In the genomic region with DNA sequence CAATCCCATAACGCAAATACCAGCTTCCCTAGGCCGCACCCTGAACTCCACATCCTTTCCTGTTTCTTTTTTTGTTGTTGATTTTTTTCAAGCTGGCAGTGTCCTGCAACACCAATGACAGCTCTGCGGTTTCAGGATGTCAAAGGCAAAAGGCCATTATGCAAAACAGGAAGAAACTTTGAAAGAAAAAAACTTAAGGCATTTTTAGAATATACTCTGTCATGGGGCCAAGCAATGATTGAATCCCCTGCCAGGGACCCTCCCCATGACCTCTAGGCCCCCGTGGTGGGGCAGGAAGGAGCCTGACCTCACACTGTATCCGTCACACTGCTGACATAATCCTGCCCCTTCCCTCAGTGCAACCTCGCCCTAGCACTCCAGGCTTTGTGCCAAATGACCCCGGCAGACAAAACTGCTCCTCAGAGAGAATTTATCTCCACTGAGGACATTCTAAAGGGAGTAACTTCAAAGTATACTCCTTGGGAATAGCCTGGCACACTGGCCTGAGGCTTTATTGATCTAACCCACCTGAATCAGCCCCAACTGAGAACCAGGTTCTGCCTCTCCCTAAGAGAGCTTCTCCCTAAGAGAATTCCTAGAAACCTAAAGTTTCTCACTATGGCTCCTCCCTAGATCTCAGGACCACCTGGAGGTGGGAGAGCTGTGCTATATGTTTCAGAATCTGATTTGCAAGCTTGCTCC, we compare ENCODE assay signal across 8 cellular contexts. TPM values are rescaled to one million over a fixed set of nuclear protein-coding genes. Genes with fewer than 3 reads are reported as not detected.
DNase-seq lines count a peak whose midpoint lies in the region; ATAC-seq and TF ChIP-seq lines count a peak whose summit lies in the region.

No MANE protein-coding gene starts in this region.

- no peaks in the 10 kb centered on the region for H3K27me3 ChIP-seq in BLaER1 treated with 17β-estradiol and CSF1 and Interleukin-3, amounts not matched to agents 10 nM and 100 nM
- no peaks in the 10 kb centered on the region for H3K27me3 ChIP-seq in vagina

- H3K4me1 ChIP-seq in BLaER1 treated with 17β-estradiol and CSF1 and Interleukin-3, amounts not matched to agents 10 nM and 100 nM: peaks cover 93 to 100% (median 100%) of the 10 kb centered on the region in 10 experiments
- peaks cover 89% of the 10 kb centered on the region for H3K4me1 ChIP-seq in vagina

- peak overlapping the region; percentile 84 to 100 (median 91) for H3K27ac ChIP-seq in BLaER1 treated with 17β-estradiol and CSF1 and Interleukin-3, amounts not matched to agents 10 nM and 100 nM
- peak overlapping the region; percentile 98 for H3K27ac ChIP-seq in vagina

- peaks cover 85% of the 10 kb centered on the region for H3K4me1 Mint-ChIP-seq in chondrocyte (ENCODE audit: low read depth)

- H3K4me3 Mint-ChIP-seq in chondrocyte (ENCODE audit: unreplicated experiment): peak overlapping the region; percentile 33

- no peaks in the 10 kb centered on the region for H3K36me3 Mint-ChIP-seq in chondrocyte (ENCODE audit: low read depth)

- peaks cover 24 to 53% (median 30%) of the 10 kb centered on the region in 11 experiments; a peak in 20 of 22 replicates for H4K20me1 ChIP-seq in BLaER1 treated with 17β-estradiol and CSF1 and Interleukin-3, amounts not matched to agents 10 nM and 100 nM

- H3K9me3 ChIP-seq in BLaER1 treated with 17β-estradiol and CSF1 and Interleukin-3, amounts not matched to agents 10 nM and 100 nM (replicated peaks in 1 of 11): peaks cover 0 to 17% (median 0%) of the 10 kb centered on the region in 11 experiments; a peak in 7 of 22 replicates
- no peaks in the 10 kb centered on the region for H3K9me3 ChIP-seq in vagina

- no peak for TF ChIP-seq POLR2A in vagina (IDR thresholded peaks at IDR 0.05)

- H3K36me3 ChIP-seq in BLaER1 treated with 17β-estradiol and CSF1 and Interleukin-3, amounts not matched to agents 10 nM and 100 nM: peaks cover 0 to 15% (median 0%) of the 10 kb centered on the region in 11 experiments; a peak in 3 of 22 replicates
- H3K36me3 ChIP-seq in vagina: no peaks in the 10 kb centered on the region

- DNase-seq in chondrocyte (ENCODE audit: low spot score) (no peak), mucosa of gallbladder (ENCODE audit: low spot score) (peak; percentile 74), vagina (ENCODE audit: extremely low spot score in 2 of 2) (peak in 1 of 2 donors; percentile 90), NCI-H446 treated with DMSO at 0.1 percent for 48 hours (lab: John Stamatoyannopoulos, UW) (no peak)

- intact Hi-C loops in vagina (cut with DNase I): loop anchor here (10.0 kb wide), 1 partner anchor 54 kb away; no protein-coding TSS in a partner anchor

- H3K9ac ChIP-seq in BLaER1 treated with 17β-estradiol and CSF1 and Interleukin-3, amounts not matched to agents 10 nM and 100 nM: peak overlapping the region; percentile 71 to 97 (median 79)

- H3K27ac Mint-ChIP-seq in chondrocyte (ENCODE audit: unreplicated experiment): peak overlapping the region; percentile 95

- H3K9me3 Mint-ChIP-seq in chondrocyte (ENCODE audit: low read depth): no peaks in the 10 kb centered on the region

- TF ChIP-seq CTCF in chondrocyte (IDR thresholded peaks at IDR 0.05) (no peak), vagina (IDR thresholded peaks at IDR 0.05) (no peak)

- ATAC-seq in GM21723 (IDR thresholded peaks at IDR 0.05; ENCODE audit: unreplicated experiment): peak; percentile 28
- no peak for ATAC-seq in HG03039 (IDR thresholded peaks at IDR 0.05; ENCODE audit: unreplicated experiment)

- peak overlapping the region; percentile 24 to 98 (median 43); a peak in 19 of 20 replicates for H3K4me3 ChIP-seq in BLaER1 treated with 17β-estradiol and CSF1 and Interleukin-3, amounts not matched to agents 10 nM and 100 nM
- no peak overlapping the region for H3K4me3 ChIP-seq in vagina

- H3K27me3 Mint-ChIP-seq in chondrocyte (ENCODE audit: low read depth): no peaks in the 10 kb centered on the region

- peak overlapping the region; percentile 89 to 98 (median 96) for H3K4me2 ChIP-seq in BLaER1 treated with 17β-estradiol and CSF1 and Interleukin-3, amounts not matched to agents 10 nM and 100 nM

TF ChIP-seq in PFSK-1, 5 proteins besides CTCF, POLR2A, EP300 and RAD21:
- TF ChIP-seq SIN3A (IDR thresholded peaks at IDR 0.05; ENCODE audit: borderline replicate concordance, insufficient read depth, low read length) (0 out of 2 replicates have a peak, but pooled peaks have one; percentile 52), POLR2AphosphoS5 (IDR thresholded peaks at IDR 0.05; ENCODE audit: low read depth, low read length) (peak; percentile 31; the same call in 1 of the 2 replicates)
- TF ChIP-seq, protein P1, sequence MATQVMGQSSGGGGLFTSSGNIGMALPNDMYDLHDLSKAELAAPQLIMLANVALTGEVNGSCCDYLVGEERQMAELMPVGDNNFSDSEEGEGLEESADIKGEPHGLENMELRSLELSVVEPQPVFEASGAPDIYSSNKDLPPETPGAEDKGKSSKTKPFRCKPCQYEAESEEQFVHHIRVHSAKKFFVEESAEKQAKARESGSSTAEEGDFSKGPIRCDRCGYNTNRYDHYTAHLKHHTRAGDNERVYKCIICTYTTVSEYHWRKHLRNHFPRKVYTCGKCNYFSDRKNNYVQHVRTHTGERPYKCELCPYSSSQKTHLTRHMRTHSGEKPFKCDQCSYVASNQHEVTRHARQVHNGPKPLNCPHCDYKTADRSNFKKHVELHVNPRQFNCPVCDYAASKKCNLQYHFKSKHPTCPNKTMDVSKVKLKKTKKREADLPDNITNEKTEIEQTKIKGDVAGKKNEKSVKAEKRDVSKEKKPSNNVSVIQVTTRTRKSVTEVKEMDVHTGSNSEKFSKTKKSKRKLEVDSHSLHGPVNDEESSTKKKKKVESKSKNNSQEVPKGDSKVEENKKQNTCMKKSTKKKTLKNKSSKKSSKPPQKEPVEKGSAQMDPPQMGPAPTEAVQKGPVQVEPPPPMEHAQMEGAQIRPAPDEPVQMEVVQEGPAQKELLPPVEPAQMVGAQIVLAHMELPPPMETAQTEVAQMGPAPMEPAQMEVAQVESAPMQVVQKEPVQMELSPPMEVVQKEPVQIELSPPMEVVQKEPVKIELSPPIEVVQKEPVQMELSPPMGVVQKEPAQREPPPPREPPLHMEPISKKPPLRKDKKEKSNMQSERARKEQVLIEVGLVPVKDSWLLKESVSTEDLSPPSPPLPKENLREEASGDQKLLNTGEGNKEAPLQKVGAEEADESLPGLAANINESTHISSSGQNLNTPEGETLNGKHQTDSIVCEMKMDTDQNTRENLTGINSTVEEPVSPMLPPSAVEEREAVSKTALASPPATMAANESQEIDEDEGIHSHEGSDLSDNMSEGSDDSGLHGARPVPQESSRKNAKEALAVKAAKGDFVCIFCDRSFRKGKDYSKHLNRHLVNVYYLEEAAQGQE (IDR thresholded peaks at IDR 0.05; ENCODE audit: insufficient read depth in 1 of 2, low read depth in 2 of 2, low read length in 2 of 2): no peak

RNA-seq across cellular contexts. Expression of a gene that starts 7.9 kb away (rescaled TPM):
- 47.9 TPM for polyA plus RNA-seq in PFSK-1 (2012; ENCODE audit: insufficient read length, low read depth)
- total RNA-seq in chondrocyte: 59.0 to 83.5 TPM (median 60.2 TPM) in 3 replicates
- total RNA-seq in mucosa of gallbladder: 66.8 TPM
- total RNA-seq in vagina: 85.2 TPM

Comparison
In these comparisons a context has a peak if more than half of its experiments do, and no peak if none do; other contexts are left out.
1. H3K4me3 ChIP-seq: peak in BLaER1 treated with 17β-estradiol and CSF1 and Interleukin-3, amounts not matched to agents 10 nM and 100 nM (10 of 10); none in vagina (0 of 2).